Comparison of ENCODE assay signal across 24 cellular contexts in the genomic region with DNA sequence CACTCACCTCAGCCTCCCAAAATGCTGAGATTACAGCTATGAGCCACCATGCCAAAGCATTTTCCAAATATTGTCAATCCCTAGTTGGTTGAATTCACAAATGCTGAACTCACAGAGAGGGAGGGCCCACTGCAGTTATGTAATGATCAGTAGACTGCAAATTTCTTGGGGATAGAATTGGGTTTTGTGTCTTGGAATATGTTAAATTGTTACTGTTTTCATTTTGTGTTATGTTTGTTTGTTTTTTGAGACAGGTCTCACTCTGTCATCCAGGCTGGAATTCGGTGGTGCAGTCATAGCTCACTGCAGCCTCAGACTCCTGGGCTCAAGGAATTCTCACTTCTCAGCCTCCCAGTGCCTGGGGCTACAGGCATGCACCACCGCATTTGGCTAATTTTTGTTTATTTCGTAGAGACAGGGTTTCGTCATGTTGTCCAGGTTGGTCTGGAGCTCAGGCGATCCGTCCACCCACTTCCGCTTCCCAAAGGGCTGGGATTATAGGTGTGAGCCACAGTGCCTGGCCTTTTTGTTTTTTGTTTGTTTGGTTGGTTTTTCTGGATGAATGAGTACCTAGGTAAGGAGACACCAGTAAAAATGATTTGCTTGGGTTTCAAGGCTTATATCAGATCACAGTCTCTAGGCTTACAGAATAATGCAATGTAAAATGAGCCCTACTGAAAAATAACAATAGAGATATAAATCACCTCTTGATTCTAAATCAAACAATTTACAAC. TPM values are rescaled to one million over a fixed set of nuclear protein-coding genes. Genes with fewer than 3 reads are reported as not detected.
DNase-seq lines count a peak whose midpoint lies in the region; ATAC-seq, FAIRE-seq and TF ChIP-seq lines count a peak whose summit lies in the region.
"Had no signal": no experiment of that assay in that cellular context is flagged by ENCODE, and none has a peak within 500 bp of the region (broad histone marks: within the 10 kb centered on the region; RNA-seq: fewer than 3 reads in every experiment).

No MANE protein-coding gene starts in this region.

- POLR2A ChIA-PET in MCF 10A (lab: Yijun Ruan, JAX) = interaction anchor here (0.7 kb wide), 1 partner anchor 15 kb away, joined by 3 read pairs; no protein-coding TSS in a partner anchor

- H3K36me3 ChIP-seq in mammary epithelial cell (ENCODE audit: insufficient read depth, low read length) = no peaks in the 10 kb centered on the region
- H3K36me3 ChIP-seq in bronchial epithelial cell (ENCODE audit: control insufficient read depth, insufficient read depth, low read length) = no peaks in the 10 kb centered on the region
- H3K36me3 ChIP-seq: gastrocnemius medialis, MG63 had no signal

- H3K9ac ChIP-seq in mammary epithelial cell (ENCODE audit: insufficient read depth, low read length) = no peak overlapping the region

- H3K4me1 Mint-ChIP-seq in MCF 10A (ENCODE audit: insufficient read depth, unreplicated experiment) = peaks cover 12% of the 10 kb centered on the region
- H3K4me1 Mint-ChIP-seq: brain had no signal

- H3K4me3 Mint-ChIP-seq in MCF 10A (ENCODE audit: unreplicated experiment) = no peak overlapping the region
- H3K4me3 Mint-ChIP-seq: activated naive CD8-positive, alpha-beta T cell treated with anti-CD3 and anti-CD28 coated beads for 36 hours; brain; dendritic cell treated with granulocyte-macrophage colony-stimulating factor and Interleukin-4, amounts not matched to agents 40 ng/mL and 50 ng/mL, for 4 days; T-helper 17 cell had no signal

- no peaks in the 10 kb centered on the region for H4K20me1 ChIP-seq in mammary epithelial cell (ENCODE audit: insufficient read depth, low read length)

- H3K4me3 ChIP-seq in mammary epithelial cell (replicated peaks in 1 of 3; ENCODE audit: insufficient read depth in 1 of 3, low read depth in 2 of 3, low read length in 3 of 3) = no peak overlapping the region
- no peak overlapping the region for H3K4me3 ChIP-seq in bronchial epithelial cell (ENCODE audit: low read depth, low read length)
- H3K4me3 ChIP-seq: gastrocnemius medialis, MG63, smooth muscle cell, testis had no signal

- CTCF ChIA-PET in MCF 10A (lab: Yijun Ruan, JAX) = interaction anchor here (0.5 to 2.6 kb wide), 8 partner anchors 9 to 238 kb away, joined by 3 to 6 read pairs (median 4); no protein-coding TSS in a partner anchor
- CTCF ChIA-PET in mammary epithelial cell (lab: Charles Lee; ENCODE audit: low non-redundant PET) = no interaction called here

- H3K36me3 Mint-ChIP-seq in MCF 10A (ENCODE audit: insufficient read depth, unreplicated experiment) = no peaks in the 10 kb centered on the region
- H3K36me3 Mint-ChIP-seq: activated naive CD8-positive, alpha-beta T cell treated with anti-CD3 and anti-CD28 coated beads for 36 hours; brain had no signal

- H3K27ac Mint-ChIP-seq in MCF 10A (ENCODE audit: low read depth, unreplicated experiment) = no peak overlapping the region
- H3K27ac Mint-ChIP-seq: activated naive CD8-positive, alpha-beta T cell treated with anti-CD3 and anti-CD28 coated beads for 36 hours; dendritic cell treated with granulocyte-macrophage colony-stimulating factor and Interleukin-4, amounts not matched to agents 40 ng/mL and 50 ng/mL, for 4 days; progenitor cell of endocrine pancreas; T-helper 17 cell had no signal

- no peak for TF ChIP-seq CTCF in MCF 10A (IDR thresholded peaks at IDR 0.05; ENCODE audit: unreplicated experiment)
- TF ChIP-seq CTCF in mammary epithelial cell (conservative IDR thresholded peaks at IDR 0.05 in 1 of 2, IDR thresholded peaks at IDR 0.05 in 1 of 2; ENCODE audit: extremely low read depth in 1 of 2, insufficient read depth in 1 of 2, low read depth in 1 of 2, low read length in 2 of 2) = no peak
- no peak for TF ChIP-seq CTCF in bronchial epithelial cell (IDR thresholded peaks at IDR 0.05; ENCODE audit: insufficient read depth, low read length, severe bottlenecking)

- 80% methylated on average over 7 of the region's 7 CpGs for WGBS in mammary epithelial cell (ENCODE audit: low coverage, missing lambda C conversion rate)

- H3K79me2 ChIP-seq in mammary epithelial cell (ENCODE audit: insufficient read depth, low read length) = no peaks in the 10 kb centered on the region

- no peak overlapping the region for H3K27ac ChIP-seq in mammary epithelial cell (ENCODE audit: insufficient read depth, low read depth, low read length)
- H3K27ac ChIP-seq: epithelial cell of prostate, gastrocnemius medialis, testis had no signal

- no peak for FAIRE-seq in bronchial epithelial cell (lab: Jason Lieb, UNC)

- no peak overlapping the region for H3K4me2 ChIP-seq in mammary epithelial cell (ENCODE audit: insufficient read depth, low read depth, low read length)
- H3K4me2 ChIP-seq: smooth muscle cell had no signal

- dilution Hi-C loops in mammary epithelial cell (cut with HindIII; ENCODE audit: low sequenced_read_pairs) = no loop called here

- no peaks in the 10 kb centered on the region for H3K9me3 ChIP-seq in mammary epithelial cell (replicated peaks; ENCODE audit: insufficient read depth, low read length)
- H3K9me3 ChIP-seq: Caco-2, gastrocnemius medialis, MG63, testis had no signal

- H3K9me3 Mint-ChIP-seq in MCF 10A (ENCODE audit: unreplicated experiment) = no peaks in the 10 kb centered on the region
- H3K9me3 Mint-ChIP-seq: activated naive CD8-positive, alpha-beta T cell treated with anti-CD3 and anti-CD28 coated beads for 36 hours; dendritic cell treated with granulocyte-macrophage colony-stimulating factor and Interleukin-4, amounts not matched to agents 40 ng/mL and 50 ng/mL, for 4 days had no signal

- H3K27me3 ChIP-seq in mammary epithelial cell (ENCODE audit: insufficient read depth, low read length) (no peaks in the 10 kb centered on the region), bronchial epithelial cell (ENCODE audit: control insufficient read depth, insufficient read depth, low read length) (no peaks in the 10 kb centered on the region)
- H3K27me3 ChIP-seq: gastrocnemius medialis, MG63, testis had no signal

- in situ Hi-C loops in mammary epithelial cell (cut with MboI; ENCODE audit: low sequenced_read_pairs in 2 of 2) = no loop called here

- BruUV-seq in MCF 10A (replicated peaks; lab: Mats Ljungman, UMichigan) (no TSS peak), mammary epithelial cell (replicated peaks; lab: Mats Ljungman, UMichigan) (no TSS peak)

- no peaks in the 10 kb centered on the region for H3K27me3 Mint-ChIP-seq in MCF 10A (ENCODE audit: insufficient read depth, unreplicated experiment)
- H3K27me3 Mint-ChIP-seq: dendritic cell treated with granulocyte-macrophage colony-stimulating factor and Interleukin-4, amounts not matched to agents 40 ng/mL and 50 ng/mL, for 4 days; progenitor cell of endocrine pancreas had no signal

- peak; percentile 71 for DNase-seq in MCF 10A (ENCODE audit: unreplicated experiment)
- DNase-seq in mammary epithelial cell = no peak
- peak; percentile 91 for DNase-seq in M059J (ENCODE audit: low read depth)
- peak; percentile 14 for DNase-seq in bronchial epithelial cell (ENCODE audit: low read depth)
- peak; percentile 28 for DNase-seq in renal cortical epithelial cell (ENCODE audit: low read depth)
- no peak for DNase-seq in NOMO-1 treated with dmso at 0.1 percent for 144 hours (lab: John Stamatoyannopoulos, UW; ENCODE audit: unreplicated experiment)
- no peak for DNase-seq in NCI-H526 (lab: John Stamatoyannopoulos, UW)
- DNase-seq: activated naive CD8-positive, alpha-beta T cell treated with anti-CD3 and anti-CD28 coated beads for 36 hours; Caco-2; gastrocnemius medialis; left ventricle myocardium superior; MG63; NCI-H187 treated with DMSO at 0.1 percent for 48 hours; NK-92 treated with Interleukin-12 subunit alpha and Interleukin-12 subunit beta, amount 100 ng/mL, for 24 hours; Right ventricle myocardium superior; T-helper 17 cell; testis had no signal

- H3K4me1 ChIP-seq in mammary epithelial cell (ENCODE audit: insufficient read depth, low read length) = no peaks in the 10 kb centered on the region
- H3K4me1 ChIP-seq: gastrocnemius medialis, testis had no signal

- no peak for ATAC-seq in GM21737 (IDR thresholded peaks at IDR 0.05; ENCODE audit: unreplicated experiment)
- ATAC-seq: activated CD4-positive, CD25-positive, alpha-beta regulatory T cell treated with anti-CD3 and anti-CD28 coated beads, Interleukin-2, amount 50 U/mL, for 24 hours; gastrocnemius medialis; left ventricle myocardium superior; T-helper 17 cell had no signal

- intact Hi-C loops in MCF 10A (cut with micrococcal nuclease) = no loop called here
- intact Hi-C loops in mammary epithelial cell (cut with micrococcal nuclease) = no loop called here

- no peak overlapping the region for H2AFZ ChIP-seq in mammary epithelial cell (ENCODE audit: low read depth, low read length)

RNA-seq across cellular contexts. Expression of a gene that starts 31.5 kb away (rescaled TPM):
- 19.6 and 31.6 TPM in 2 replicates for total RNA-seq in MCF 10A (2022)
- 10 to 100 TPM in 1 of 2 donors, 1 to 10 TPM in 1; 5.2 to 36.3 TPM for total RNA-seq in mammary epithelial cell
- 28.8 TPM for polyA plus RNA-seq in mammary epithelial cell
- 35.5 TPM for polyA minus RNA-seq in mammary epithelial cell
- 106 and 134 TPM in 2 replicates for total RNA-seq in M059J (2014; rRNA removed; shearing (Covaris generic))
- 2.6 and 3.9 TPM in 2 replicates for total RNA-seq in bronchial epithelial cell
- total RNA-seq in renal cortical epithelial cell = 9.6 and 51.4 TPM in 2 replicates

Comparison
In these comparisons a context has a peak if more than half of its experiments do, and no peak if none do; other contexts are left out.
1. DNase-seq: peak in MCF 10A (single experiment), M059J (single experiment), bronchial epithelial cell (single experiment) and renal cortical epithelial cell (single experiment); none in mammary epithelial cell (single experiment), NOMO-1 treated with dmso at 0.1 percent for 144 hours (single experiment) and NCI-H526 (0 of 2).